In the genomic region with DNA sequence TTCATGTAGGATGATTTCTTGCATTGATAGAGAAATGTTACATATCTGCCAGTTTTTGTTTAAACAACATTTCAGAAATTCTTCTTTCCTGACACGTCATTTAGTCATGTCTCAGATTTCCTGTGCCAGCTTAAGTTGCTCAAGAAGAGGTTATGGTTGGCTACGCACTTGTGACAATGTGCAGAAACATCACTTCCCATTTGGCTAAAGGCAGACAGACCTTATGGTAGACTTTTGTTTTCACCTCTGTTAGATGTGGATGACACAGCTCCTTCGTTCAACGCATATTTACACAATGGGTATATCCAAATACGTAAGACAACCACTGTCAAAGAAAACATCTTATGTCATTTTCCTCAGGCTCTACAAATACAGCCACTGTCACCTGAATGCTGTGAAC, we compare ENCODE assay signal across 1 cellular context.
TF ChIP-seq lines count a peak whose summit lies in the region.

No MANE protein-coding gene starts in this region.

TF ChIP-seq in SK-N-SH, 30 proteins besides CTCF, POLR2A, EP300 and RAD21 (continued from another document):
- peak; percentile 74 for TF ChIP-seq NFIC (IDR thresholded peaks at IDR 0.05; ENCODE audit: borderline replicate concordance)
- TF ChIP-seq FOSL2 (IDR thresholded peaks at IDR 0.05; ENCODE audit: borderline replicate concordance, low read depth) = peak; percentile 86
- peak; percentile 72; the same call in 1 of the 2 replicates for TF ChIP-seq POLR2AphosphoS5 (IDR thresholded peaks at IDR 0.05; ENCODE audit: low read depth, low read length)
- peak; percentile 89 for TF ChIP-seq TEAD4 (IDR thresholded peaks at IDR 0.05; ENCODE audit: borderline replicate concordance, insufficient read depth)
- TF ChIP-seq TAF1 (IDR thresholded peaks at IDR 0.05; ENCODE audit: borderline replicate concordance, low read depth, low read length) = no peak
- TF ChIP-seq MEF2A (IDR thresholded peaks at IDR 0.05; ENCODE audit: borderline replicate concordance, low read depth) = no peak; the same call in 1 of the 2 replicates
